ENCODE assay signal across 1 cellular context in genomic region chr4:80333121-80333520, GRCh38.
A peak's percentile ranks its signal among the peaks of the same experiment; 100 is the strongest.
TF ChIP-seq lines count a peak whose summit lies in the region.

No MANE protein-coding gene starts in this region.

TF ChIP-seq in IMR-90, 13 proteins besides CTCF, POLR2A, EP300 and RAD21:
- TF ChIP-seq RCOR1 (IDR thresholded peaks at IDR 0.05; ENCODE audit: insufficient replicate concordance, low read length), result no peak
- TF ChIP-seq MAFK (IDR thresholded peaks at IDR 0.05; ENCODE audit: low read depth, low read length), result no peak
- peak; percentile 89 for TF ChIP-seq CEBPB (IDR thresholded peaks at IDR 0.05; ENCODE audit: low read depth, low read length)
- TF ChIP-seq NFE2L2 (IDR thresholded peaks at IDR 0.05; ENCODE audit: low read depth, low read length), result no peak
- TF ChIP-seq, protein P1, sequence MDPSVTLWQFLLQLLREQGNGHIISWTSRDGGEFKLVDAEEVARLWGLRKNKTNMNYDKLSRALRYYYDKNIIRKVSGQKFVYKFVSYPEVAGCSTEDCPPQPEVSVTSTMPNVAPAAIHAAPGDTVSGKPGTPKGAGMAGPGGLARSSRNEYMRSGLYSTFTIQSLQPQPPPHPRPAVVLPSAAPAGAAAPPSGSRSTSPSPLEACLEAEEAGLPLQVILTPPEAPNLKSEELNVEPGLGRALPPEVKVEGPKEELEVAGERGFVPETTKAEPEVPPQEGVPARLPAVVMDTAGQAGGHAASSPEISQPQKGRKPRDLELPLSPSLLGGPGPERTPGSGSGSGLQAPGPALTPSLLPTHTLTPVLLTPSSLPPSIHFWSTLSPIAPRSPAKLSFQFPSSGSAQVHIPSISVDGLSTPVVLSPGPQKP (IDR thresholded peaks at IDR 0.05; ENCODE audit: borderline replicate concordance, low read depth, low read length), result no peak
- no peak for TF ChIP-seq CHD1 (IDR thresholded peaks at IDR 0.05; ENCODE audit: low read depth, low read length)
- no peak for TF ChIP-seq FOS (IDR thresholded peaks at IDR 0.05; ENCODE audit: low read depth, low read length)
TF ChIP-seq in IMR-90: peak in this region for 1.
